ENCODE assay signal across 1 cellular context in the genomic region with DNA sequence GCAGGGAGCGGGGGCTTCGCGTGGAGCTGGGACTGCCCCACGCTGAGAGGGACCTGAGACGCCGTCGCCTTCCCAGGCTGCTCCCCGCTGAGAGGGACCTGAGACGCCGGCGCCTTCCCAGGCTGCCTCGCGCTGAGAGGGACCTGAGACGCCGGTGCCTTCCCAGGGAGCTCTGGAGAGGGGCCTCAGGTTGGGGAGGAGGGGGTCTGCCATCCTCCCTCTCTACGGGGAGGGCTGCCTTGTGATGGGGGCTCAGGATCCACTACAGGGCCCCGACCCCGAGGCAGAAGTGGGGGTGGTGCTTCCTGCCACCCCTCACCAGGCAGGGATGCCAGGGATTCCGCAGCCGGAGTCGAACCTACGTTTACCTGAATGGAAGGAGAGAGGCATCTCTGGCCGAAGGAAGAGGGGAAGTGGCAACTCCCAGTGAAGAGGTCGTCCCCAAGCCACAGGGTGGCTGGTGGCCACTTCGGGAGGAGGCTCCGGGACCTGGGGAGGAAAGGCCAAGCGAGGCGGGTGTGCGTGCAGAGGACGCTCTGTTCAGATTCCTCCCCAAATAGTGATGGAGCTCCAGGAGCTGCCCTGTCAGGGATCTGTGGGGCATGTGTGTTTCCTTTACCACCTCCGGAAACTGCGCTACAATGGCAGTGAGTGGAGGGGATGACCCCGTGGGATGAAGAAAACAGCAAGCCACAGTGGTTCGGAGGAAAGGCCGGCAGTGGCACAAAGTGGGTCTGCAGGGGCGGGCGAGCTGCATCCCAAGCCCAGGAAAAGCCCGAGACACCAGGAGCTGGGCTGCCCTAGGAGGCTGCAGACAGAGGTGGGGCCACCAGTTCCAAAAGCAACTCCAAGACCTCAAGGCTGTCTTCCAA.
TF ChIP-seq lines count a peak whose summit lies in the region.

No MANE protein-coding gene starts in this region.

TF ChIP-seq in SK-N-SH treated with all-trans-retinoic acid at 6 μM for 48 hours, 23 proteins besides CTCF, POLR2A, EP300 and RAD21 (continued from another document):
- TF ChIP-seq, protein P1, sequence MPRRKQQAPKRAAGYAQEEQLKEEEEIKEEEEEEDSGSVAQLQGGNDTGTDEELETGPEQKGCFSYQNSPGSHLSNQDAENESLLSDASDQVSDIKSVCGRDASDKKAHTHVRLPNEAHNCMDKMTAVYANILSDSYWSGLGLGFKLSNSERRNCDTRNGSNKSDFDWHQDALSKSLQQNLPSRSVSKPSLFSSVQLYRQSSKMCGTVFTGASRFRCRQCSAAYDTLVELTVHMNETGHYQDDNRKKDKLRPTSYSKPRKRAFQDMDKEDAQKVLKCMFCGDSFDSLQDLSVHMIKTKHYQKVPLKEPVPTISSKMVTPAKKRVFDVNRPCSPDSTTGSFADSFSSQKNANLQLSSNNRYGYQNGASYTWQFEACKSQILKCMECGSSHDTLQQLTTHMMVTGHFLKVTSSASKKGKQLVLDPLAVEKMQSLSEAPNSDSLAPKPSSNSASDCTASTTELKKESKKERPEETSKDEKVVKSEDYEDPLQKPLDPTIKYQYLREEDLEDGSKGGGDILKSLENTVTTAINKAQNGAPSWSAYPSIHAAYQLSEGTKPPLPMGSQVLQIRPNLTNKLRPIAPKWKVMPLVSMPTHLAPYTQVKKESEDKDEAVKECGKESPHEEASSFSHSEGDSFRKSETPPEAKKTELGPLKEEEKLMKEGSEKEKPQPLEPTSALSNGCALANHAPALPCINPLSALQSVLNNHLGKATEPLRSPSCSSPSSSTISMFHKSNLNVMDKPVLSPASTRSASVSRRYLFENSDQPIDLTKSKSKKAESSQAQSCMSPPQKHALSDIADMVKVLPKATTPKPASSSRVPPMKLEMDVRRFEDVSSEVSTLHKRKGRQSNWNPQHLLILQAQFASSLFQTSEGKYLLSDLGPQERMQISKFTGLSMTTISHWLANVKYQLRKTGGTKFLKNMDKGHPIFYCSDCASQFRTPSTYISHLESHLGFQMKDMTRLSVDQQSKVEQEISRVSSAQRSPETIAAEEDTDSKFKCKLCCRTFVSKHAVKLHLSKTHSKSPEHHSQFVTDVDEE (CRISPR knock-in tag; IDR thresholded peaks at IDR 0.05) = no peak
- TF ChIP-seq BACH2 (CRISPR knock-in tag; IDR thresholded peaks at IDR 0.05; ENCODE audit: borderline replicate concordance) (no peak), ZFP30 (CRISPR knock-in tag; IDR thresholded peaks at IDR 0.05) (no peak), ARNTL (CRISPR knock-in tag; IDR thresholded peaks at IDR 0.05; ENCODE audit: borderline replicate concordance, low read depth) (no peak), CREB5 (CRISPR knock-in tag; IDR thresholded peaks at IDR 0.05; ENCODE audit: low read depth) (no peak), OSR1 (CRISPR knock-in tag; IDR thresholded peaks at IDR 0.05) (no peak), PPARA (CRISPR knock-in tag; IDR thresholded peaks at IDR 0.05; ENCODE audit: borderline replicate concordance) (no peak), POU6F1 (CRISPR knock-in tag; IDR thresholded peaks at IDR 0.05; ENCODE audit: borderline replicate concordance, low read depth) (no peak), TOX (CRISPR knock-in tag; IDR thresholded peaks at IDR 0.05; ENCODE audit: borderline replicate concordance) (no peak), SNAI2 (CRISPR knock-in tag; IDR thresholded peaks at IDR 0.05) (no peak), ZFP3 (CRISPR knock-in tag; IDR thresholded peaks at IDR 0.05) (no peak), ZNF565 (CRISPR knock-in tag; conservative IDR thresholded peaks at IDR 0.05; ENCODE audit: low read depth) (no peak)
